Comparison of ENCODE assay signal across 1 cellular context in genomic region chr2:215770668-215771067, GRCh38.
TF ChIP-seq lines count a peak whose summit lies in the region.

No MANE protein-coding gene starts in this region.

TF ChIP-seq in A549, 52 proteins besides CTCF, POLR2A, EP300 and RAD21 (continued from another document):
- no peak for TF ChIP-seq ATOH8 (CRISPR knock-in tag; IDR thresholded peaks at IDR 0.05; ENCODE audit: low read depth)
